In the genomic region with DNA sequence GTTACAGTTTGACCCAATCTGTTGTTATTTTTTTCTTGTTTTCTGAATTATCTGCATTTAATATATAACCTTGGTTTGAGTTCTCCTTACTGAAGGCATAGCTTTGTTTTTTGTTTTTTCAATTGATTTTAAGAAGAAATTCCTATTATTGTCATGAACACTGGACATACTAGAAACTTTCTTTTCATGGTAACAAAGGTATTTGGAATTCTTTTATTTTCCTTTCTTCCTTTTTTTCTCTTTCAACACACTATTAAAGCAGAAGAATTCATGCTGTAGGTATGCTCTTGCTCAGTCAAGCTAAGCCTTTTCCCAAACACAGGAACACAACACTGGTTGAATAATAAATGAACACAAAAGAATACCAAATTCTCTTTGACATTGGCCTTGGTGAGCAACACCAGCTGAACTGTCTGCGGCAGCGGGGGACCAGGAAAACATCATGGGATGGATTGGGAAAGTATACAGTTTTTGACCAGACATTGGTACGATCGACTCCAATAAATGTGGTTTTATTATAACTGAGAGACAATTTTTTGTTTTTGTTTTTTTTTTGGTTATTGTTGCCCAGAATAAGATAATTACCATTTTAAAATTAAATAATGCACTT, we compare ENCODE assay signal across 1 cellular context.
TF ChIP-seq lines count a peak whose summit lies in the region.

No MANE protein-coding gene starts in this region.

TF ChIP-seq in IMR-90, 13 proteins besides CTCF, POLR2A, EP300 and RAD21:
- TF ChIP-seq FOS (IDR thresholded peaks at IDR 0.05; ENCODE audit: low read depth, low read length) (no peak), CEBPB (IDR thresholded peaks at IDR 0.05; ENCODE audit: low read depth, low read length) (no peak)
